8 cellular contexts compared by ENCODE assay signal in the genomic region with DNA sequence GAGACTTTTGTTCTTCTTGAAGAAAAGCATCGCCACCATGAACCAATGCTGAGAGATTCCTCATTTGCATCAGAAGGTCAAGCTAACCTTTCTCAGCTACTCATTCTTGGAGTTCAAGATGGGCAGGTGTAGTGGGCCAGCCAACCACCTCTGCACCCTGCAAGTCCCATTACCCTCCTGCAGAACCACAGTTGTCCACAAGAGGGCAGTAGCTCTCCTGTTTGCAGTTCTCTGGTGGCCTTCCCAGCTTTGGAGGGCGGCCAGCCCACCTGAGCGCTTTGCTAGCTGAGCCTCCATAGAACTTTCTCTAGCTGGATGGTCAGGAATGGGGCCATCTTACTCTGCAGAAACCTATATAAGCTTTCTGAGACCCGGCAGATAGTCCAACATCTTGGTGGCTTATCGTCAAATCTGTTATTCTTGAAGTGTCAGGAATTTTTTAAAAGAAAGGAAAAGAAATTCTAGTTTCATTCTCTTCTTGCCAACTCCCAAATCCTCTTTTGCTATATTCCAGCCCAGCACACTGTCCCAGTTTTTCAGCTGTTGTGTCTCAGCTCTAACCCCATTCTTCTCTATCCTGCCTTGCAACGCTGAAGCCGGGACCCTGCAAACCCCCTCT. TPM values are rescaled to one million over a fixed set of nuclear protein-coding genes. Genes with fewer than 3 reads are reported as not detected.
DNase-seq lines count a peak whose midpoint lies in the region; ATAC-seq and TF ChIP-seq lines count a peak whose summit lies in the region.

No MANE protein-coding gene starts in this region.

- peaks cover 46% of the 10 kb centered on the region for H3K27me3 ChIP-seq in smooth muscle cell (ENCODE audit: low read depth)

- H3K4me2 ChIP-seq in smooth muscle cell: no peak overlapping the region

- DNase-seq in D341Med (ENCODE audit: low spot score) (peak; percentile 89), LoVo (ENCODE audit: low spot score) (peak; percentile 68), hepatic stellate cell (ENCODE audit: low spot score) (peak; percentile 56), smooth muscle cell (lab: John Stamatoyannopoulos, UW; ENCODE audit: unreplicated experiment) (peak; percentile 46)
- DNase-seq in activated naive CD8-positive, alpha-beta T cell treated with anti-CD3 and anti-CD28 coated beads, Interleukin-2, amount 50 U/mL, for 16 hours (ENCODE audit: low read depth, low spot score): peak; percentile 70

- H3K36me3 ChIP-seq in smooth muscle cell (ENCODE audit: low read depth): no peaks in the 10 kb centered on the region

- peak; percentile 73 for ATAC-seq in GM21423 (IDR thresholded peaks at IDR 0.05; ENCODE audit: unreplicated experiment)
- peak; percentile 87 for ATAC-seq in SK-N-SH treated with all-trans-retinoic acid at 6 μM for 48 hours
- no peak for ATAC-seq in HG03039 (IDR thresholded peaks at IDR 0.05; ENCODE audit: unreplicated experiment)

- H3K4me3 ChIP-seq in smooth muscle cell: no peak overlapping the region

- no peaks in the 10 kb centered on the region for H3F3A ChIP-seq in smooth muscle cell (ENCODE audit: low read depth)

- TF ChIP-seq CTCF in smooth muscle cell (IDR thresholded peaks at IDR 0.05; ENCODE audit: borderline replicate concordance, insufficient read depth, poor library complexity, severe bottlenecking): peak; percentile 85

- H3K4me1 ChIP-seq in smooth muscle cell (ENCODE audit: low read depth): no peaks in the 10 kb centered on the region

- H2AFZ ChIP-seq in smooth muscle cell (ENCODE audit: low read depth): no peak overlapping the region

- no peaks in the 10 kb centered on the region for H4K20me1 ChIP-seq in smooth muscle cell (ENCODE audit: low read depth)

- 37% methylated on average over 7 of the region's 7 CpGs for WGBS in smooth muscle cell (ENCODE audit: low lambda C conversion rate)

- no peak overlapping the region for H3K9ac ChIP-seq in smooth muscle cell (ENCODE audit: low read depth)

- no peaks in the 10 kb centered on the region for H3K9me3 ChIP-seq in smooth muscle cell (replicated peaks; ENCODE audit: low read depth)

- no peaks in the 10 kb centered on the region for H3K79me2 ChIP-seq in smooth muscle cell (ENCODE audit: low read depth)

- H3K27ac ChIP-seq in smooth muscle cell (ENCODE audit: low read depth): no peak overlapping the region

TF ChIP-seq in SK-N-SH treated with all-trans-retinoic acid at 6 μM for 48 hours, 23 proteins besides CTCF, POLR2A, EP300 and RAD21:
- TF ChIP-seq ESRRG (CRISPR knock-in tag; IDR thresholded peaks at IDR 0.05): no peak
- TF ChIP-seq TOX (CRISPR knock-in tag; IDR thresholded peaks at IDR 0.05; ENCODE audit: borderline replicate concordance): no peak
- TF ChIP-seq BACH2 (CRISPR knock-in tag; IDR thresholded peaks at IDR 0.05; ENCODE audit: borderline replicate concordance): no peak
- no peak for TF ChIP-seq CSDC2 (CRISPR knock-in tag; IDR thresholded peaks at IDR 0.05)
- no peak for TF ChIP-seq TCF4 (CRISPR knock-in tag; IDR thresholded peaks at IDR 0.05; ENCODE audit: borderline replicate concordance)

RNA-seq across cellular contexts. Expression of a gene that starts 11.0 kb away (rescaled TPM):
- total RNA-seq in smooth muscle cell: not detected in 2 replicates
- polyA plus RNA-seq in smooth muscle cell: not detected in 2 replicates
